ENCODE assay signal across 25 cellular contexts in the genomic region with DNA sequence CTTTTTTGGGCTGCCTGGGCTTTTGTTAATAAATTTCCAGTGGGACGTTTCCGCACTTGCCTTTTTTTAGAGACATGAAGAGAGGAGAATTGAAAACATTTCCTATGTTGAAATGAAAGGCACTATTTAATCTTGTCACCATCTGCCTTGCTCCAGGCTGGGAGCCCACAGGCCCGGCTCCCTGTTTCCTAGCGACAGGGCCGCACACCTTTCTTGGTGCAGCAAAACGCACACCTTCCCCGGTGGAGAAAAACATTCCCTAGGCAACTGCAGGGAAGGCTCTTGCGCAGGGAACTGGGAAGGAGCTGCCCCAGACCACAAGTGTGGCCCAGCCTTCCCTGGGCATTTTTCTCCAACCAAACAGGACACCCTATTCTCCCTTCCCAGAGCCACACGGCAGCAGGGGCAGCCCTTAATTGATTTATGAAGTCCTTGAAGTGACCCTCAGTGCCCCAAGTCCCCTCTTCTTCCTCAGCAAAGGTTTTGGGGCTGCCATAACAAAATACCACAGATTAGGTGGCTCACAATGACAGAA.
"Had no signal": no experiment of that assay in that cellular context is flagged by ENCODE, and none has a peak within 500 bp of the region (broad histone marks: within the 10 kb centered on the region; RNA-seq: fewer than 3 reads in every experiment).

No MANE protein-coding gene starts in this region.

- H3K9me3 Mint-ChIP-seq: activated CD4-positive, alpha-beta memory T cell treated with anti-CD3 and anti-CD28 coated beads, Interleukin-2, amount 10 ng/mL, durations not matched to agents 7 days and 5 days; activated CD4-positive, alpha-beta T cell treated with anti-CD3 and anti-CD28 coated beads, Interleukin-2, amount 10 ng/mL, durations not matched to agents 7 days and 5 days; activated naive CD4-positive, alpha-beta T cell treated with anti-CD3 and anti-CD28 coated beads, Interleukin-2, amount 50 U/mL, for 24 hours; activated naive CD8-positive, alpha-beta T cell treated with anti-CD3 and anti-CD28 coated beads, Interleukin-2, amount 50 U/mL, for 24 hours; activated T-cell treated with anti-CD3 and anti-CD28 coated beads, Interleukin-2, amount 50 U/mL, for 24 hours; central memory CD8-positive, alpha-beta T cell; natural killer cell treated with Interleukin-12 subunit alpha and Interleukin-12 subunit beta and Interleukin-15 and Interleukin-18, amount 100 ng/mL, for 72 hours; stimulated activated memory B cell treated with anti-CD40 and anti-IgM and Interleukin-4, amounts not matched to agents 10 μg/mL and 1 μg/mL and 100 μg/mL, for 72 hours; stimulated activated naive CD8-positive, alpha-beta T cell treated with anti-CD3 and anti-CD28 coated beads, Interleukin-15, amount 100 ng/mL, for 72 hours; T-helper 1 cell treated with Interleukin-12 subunit alpha and Interleukin-12 subunit beta and Interleukin-4 antibody, amounts not matched to agents 30 μg/mL and 1 μg/mL, for 36 hours had no signal

- H3K4me3 Mint-ChIP-seq: activated CD4-positive, alpha-beta memory T cell treated with anti-CD3 and anti-CD28 coated beads, Interleukin-2, amount 10 ng/mL, durations not matched to agents 7 days and 5 days; activated CD4-positive, alpha-beta T cell treated with anti-CD3 and anti-CD28 coated beads, Interleukin-2, amount 10 ng/mL, durations not matched to agents 7 days and 5 days; activated naive CD4-positive, alpha-beta T cell treated with anti-CD3 and anti-CD28 coated beads, Interleukin-2, amount 50 U/mL, for 24 hours; activated naive CD8-positive, alpha-beta T cell treated with anti-CD3 and anti-CD28 coated beads, Interleukin-2, amount 50 U/mL, for 24 hours; activated T-cell treated with anti-CD3 and anti-CD28 coated beads, Interleukin-2, amount 50 U/mL, for 24 hours; central memory CD8-positive, alpha-beta T cell; natural killer cell treated with Interleukin-12 subunit alpha and Interleukin-12 subunit beta and Interleukin-15 and Interleukin-18, amount 100 ng/mL, for 72 hours; stimulated activated memory B cell treated with anti-CD40 and anti-IgM and Interleukin-4, amounts not matched to agents 10 μg/mL and 1 μg/mL and 100 μg/mL, for 72 hours; stimulated activated naive CD8-positive, alpha-beta T cell treated with anti-CD3 and anti-CD28 coated beads, Interleukin-15, amount 100 ng/mL, for 72 hours; T-helper 1 cell treated with Interleukin-12 subunit alpha and Interleukin-12 subunit beta and Interleukin-4 antibody, amounts not matched to agents 30 μg/mL and 1 μg/mL, for 36 hours had no signal

- H3K36me3 ChIP-seq: breast epithelium, left lung, lower lobe of right lung, sigmoid colon, upper lobe of left lung, WERI-Rb-1 had no signal

- H3K4me1 Mint-ChIP-seq: activated CD4-positive, alpha-beta memory T cell treated with anti-CD3 and anti-CD28 coated beads, Interleukin-2, amount 10 ng/mL, durations not matched to agents 7 days and 5 days; activated CD4-positive, alpha-beta T cell treated with anti-CD3 and anti-CD28 coated beads, Interleukin-2, amount 10 ng/mL, durations not matched to agents 7 days and 5 days; activated naive CD4-positive, alpha-beta T cell treated with anti-CD3 and anti-CD28 coated beads, Interleukin-2, amount 50 U/mL, for 24 hours; activated naive CD8-positive, alpha-beta T cell treated with anti-CD3 and anti-CD28 coated beads, Interleukin-2, amount 50 U/mL, for 24 hours; central memory CD8-positive, alpha-beta T cell; stimulated activated naive CD8-positive, alpha-beta T cell treated with anti-CD3 and anti-CD28 coated beads, Interleukin-15, amount 100 ng/mL, for 72 hours had no signal

- H3K27ac ChIP-seq: breast epithelium, coronary artery, left lung, lower lobe of right lung, sigmoid colon, upper lobe of left lung, WERI-Rb-1 had no signal

- H3K4me1 ChIP-seq: breast epithelium, lower lobe of right lung, sigmoid colon had no signal

- H3K36me3 Mint-ChIP-seq: activated naive CD4-positive, alpha-beta T cell treated with anti-CD3 and anti-CD28 coated beads, Interleukin-2, amount 50 U/mL, for 24 hours; natural killer cell treated with Interleukin-12 subunit alpha and Interleukin-12 subunit beta and Interleukin-15 and Interleukin-18, amount 100 ng/mL, for 72 hours; stimulated activated memory B cell treated with anti-CD40 and anti-IgM and Interleukin-4, amounts not matched to agents 10 μg/mL and 1 μg/mL and 100 μg/mL, for 72 hours had no signal

- H3K27ac Mint-ChIP-seq: activated CD4-positive, alpha-beta memory T cell treated with anti-CD3 and anti-CD28 coated beads, Interleukin-2, amount 10 ng/mL, durations not matched to agents 7 days and 5 days; activated CD4-positive, alpha-beta T cell treated with anti-CD3 and anti-CD28 coated beads, Interleukin-2, amount 10 ng/mL, durations not matched to agents 7 days and 5 days; activated naive CD4-positive, alpha-beta T cell treated with anti-CD3 and anti-CD28 coated beads, Interleukin-2, amount 50 U/mL, for 24 hours; activated naive CD8-positive, alpha-beta T cell treated with anti-CD3 and anti-CD28 coated beads, Interleukin-2, amount 50 U/mL, for 24 hours; activated T-cell treated with anti-CD3 and anti-CD28 coated beads, Interleukin-2, amount 50 U/mL, for 24 hours; natural killer cell treated with Interleukin-12 subunit alpha and Interleukin-12 subunit beta and Interleukin-15 and Interleukin-18, amount 100 ng/mL, for 72 hours; stimulated activated memory B cell treated with anti-CD40 and anti-IgM and Interleukin-4, amounts not matched to agents 10 μg/mL and 1 μg/mL and 100 μg/mL, for 72 hours; stimulated activated naive CD8-positive, alpha-beta T cell treated with anti-CD3 and anti-CD28 coated beads, Interleukin-15, amount 100 ng/mL, for 72 hours; T-helper 1 cell treated with Interleukin-12 subunit alpha and Interleukin-12 subunit beta and Interleukin-4 antibody, amounts not matched to agents 30 μg/mL and 1 μg/mL, for 36 hours had no signal

- ATAC-seq: activated naive CD8-positive, alpha-beta T cell treated with anti-CD3 and anti-CD28 coated beads, Interleukin-2, amount 50 U/mL, for 24 hours; left lung; lower lobe of right lung; natural killer cell treated with Interleukin-12 subunit alpha and Interleukin-12 subunit beta and Interleukin-15 and Interleukin-18, amount 100 ng/mL, for 72 hours; stimulated activated memory B cell treated with anti-CD40 and anti-IgM and Interleukin-4, amounts not matched to agents 10 μg/mL and 1 μg/mL and 100 μg/mL, for 72 hours; stimulated activated naive CD8-positive, alpha-beta T cell treated with anti-CD3 and anti-CD28 coated beads, Interleukin-15, amount 100 ng/mL, for 72 hours had no signal

- H3K27me3 Mint-ChIP-seq: activated CD4-positive, alpha-beta T cell treated with anti-CD3 and anti-CD28 coated beads, Interleukin-2, amount 10 ng/mL, durations not matched to agents 7 days and 5 days; activated naive CD4-positive, alpha-beta T cell treated with anti-CD3 and anti-CD28 coated beads, Interleukin-2, amount 50 U/mL, for 24 hours; activated naive CD8-positive, alpha-beta T cell treated with anti-CD3 and anti-CD28 coated beads, Interleukin-2, amount 50 U/mL, for 24 hours; natural killer cell treated with Interleukin-12 subunit alpha and Interleukin-12 subunit beta and Interleukin-15 and Interleukin-18, amount 100 ng/mL, for 72 hours; stimulated activated memory B cell treated with anti-CD40 and anti-IgM and Interleukin-4, amounts not matched to agents 10 μg/mL and 1 μg/mL and 100 μg/mL, for 72 hours; stimulated activated naive CD8-positive, alpha-beta T cell treated with anti-CD3 and anti-CD28 coated beads, Interleukin-15, amount 100 ng/mL, for 72 hours had no signal

- DNase-seq: activated CD4-positive, alpha-beta memory T cell treated with anti-CD3 and anti-CD28 coated beads, Interleukin-2, amount 10 ng/mL, durations not matched to agents 7 days and 5 days; activated CD4-positive, alpha-beta T cell treated with anti-CD3 and anti-CD28 coated beads, Interleukin-2, amount 10 ng/mL, durations not matched to agents 7 days and 5 days; activated CD4-positive, CD25-positive, alpha-beta regulatory T cell treated with anti-CD3 and anti-CD28 coated beads, Interleukin-2, amount 50 U/mL, for 72 hours; activated CD8-positive, alpha-beta memory T cell treated with anti-CD3 and anti-CD28 coated beads, Interleukin-2, amount 50 U/mL, for 48 hours; activated naive CD8-positive, alpha-beta T cell treated with anti-CD3 and anti-CD28 coated beads, Interleukin-2, amount 50 U/mL, for 24 hours; activated T-cell treated with anti-CD3 and anti-CD28 coated beads, Interleukin-2, amount 50 U/mL, for 24 hours; effector memory CD4-positive, alpha-beta T cell; left lung; lower lobe of right lung; mesenchymal stem cell; sigmoid colon; small intestine; stimulated activated CD4-positive, alpha-beta T cell treated with anti-CD3 and anti-CD28 coated beads, Interleukin-4, amount 100 ng/mL, for 24 hours; stimulated activated naive CD8-positive, alpha-beta T cell treated with anti-CD3 and anti-CD28 coated beads, Interleukin-15, amount 100 ng/mL, for 72 hours; T-helper 9 cell; upper lobe of left lung had no signal

- H3K4me3 ChIP-seq: breast epithelium, coronary artery, dorsolateral prefrontal cortex, left lung, lower lobe of right lung, sigmoid colon, upper lobe of left lung had no signal

- H3K9me3 ChIP-seq: breast epithelium, left lung, lower lobe of right lung, sigmoid colon, upper lobe of left lung had no signal

- H3K27me3 ChIP-seq: breast epithelium, dorsolateral prefrontal cortex, left lung, sigmoid colon, upper lobe of left lung had no signal
